Comparison of ENCODE assay signal across 8 cellular contexts in the genomic region with DNA sequence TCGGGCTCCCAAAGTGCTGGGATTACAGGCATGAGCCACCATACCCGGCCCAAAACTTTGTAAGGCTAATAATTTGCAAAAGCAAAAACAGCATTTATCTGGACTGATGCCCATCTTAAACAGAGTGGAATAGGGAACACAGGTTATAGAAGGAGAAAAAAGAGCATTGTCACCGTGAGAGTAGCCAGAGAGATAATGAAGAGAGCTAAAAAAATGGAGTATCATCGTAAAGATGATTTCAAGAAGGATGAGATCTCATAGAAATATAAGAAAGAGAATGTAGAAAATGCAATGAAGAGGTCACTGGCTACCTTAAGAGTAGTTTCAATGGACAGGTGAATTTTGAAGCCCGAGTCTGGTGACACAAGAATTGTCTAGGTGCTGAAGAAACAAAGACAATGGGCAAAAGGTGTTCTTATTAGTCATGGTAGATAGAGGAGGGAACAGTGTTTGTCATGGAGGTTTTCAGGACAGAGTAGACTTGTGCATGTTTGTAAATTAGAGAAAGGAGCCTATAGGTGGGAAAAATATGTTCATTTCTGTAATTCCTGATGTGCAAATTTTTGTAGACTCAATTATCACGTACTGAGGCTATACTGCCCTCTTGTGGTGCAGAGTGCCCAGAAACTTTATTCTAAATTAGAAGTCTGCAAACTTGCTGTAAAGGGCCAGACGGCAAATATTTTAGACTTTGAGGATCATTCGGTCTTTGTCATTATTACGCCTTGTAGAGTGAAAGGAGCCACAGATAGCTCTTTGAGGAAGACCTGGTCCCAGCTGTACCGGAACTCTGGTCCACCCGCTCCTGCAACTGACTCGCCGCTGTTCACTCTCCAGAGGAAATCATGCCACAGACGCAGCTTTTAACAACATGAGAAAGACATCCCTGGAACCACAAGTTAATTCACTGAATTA. TPM values are rescaled to one million over a fixed set of nuclear protein-coding genes. Genes with fewer than 3 reads are reported as not detected.
DNase-seq lines count a peak whose midpoint lies in the region; ATAC-seq and TF ChIP-seq lines count a peak whose summit lies in the region.

No MANE protein-coding gene starts in this region.

- H3K27ac ChIP-seq in SU-DHL-6 (ENCODE audit: low read depth, low read length) (no peak overlapping the region), right cardiac atrium (ENCODE audit: low read length) (no peak overlapping the region)

- H3F3A ChIP-seq in Loucy (ENCODE audit: low read depth) (no peaks in the 10 kb centered on the region), SU-DHL-6 (ENCODE audit: insufficient read depth) (no peaks in the 10 kb centered on the region)

- 43% methylated on average over 14 of the region's 14 CpGs for WGBS in right cardiac atrium

- H3K9me3 ChIP-seq in Loucy (ENCODE audit: insufficient read depth, low read depth, low read length) (no peaks in the 10 kb centered on the region), SU-DHL-6 (ENCODE audit: insufficient read depth, low read length) (no peaks in the 10 kb centered on the region), right cardiac atrium (ENCODE audit: control insufficient read depth, low read length) (no peaks in the 10 kb centered on the region)

- ATAC-seq in activated naive CD4-positive, alpha-beta T cell treated with anti-CD3 and anti-CD28 coated beads, Interleukin-2, amount 50 U/mL, for 72 hours = peak; percentile 49 to 57
- ATAC-seq in right cardiac atrium = no peak
- no peak for ATAC-seq in HG03175 (IDR thresholded peaks at IDR 0.05; ENCODE audit: unreplicated experiment)
- ATAC-seq in HG03354 (IDR thresholded peaks at IDR 0.05; ENCODE audit: poor library complexity, severe bottlenecking, unreplicated experiment) = no peak

- H2AFZ ChIP-seq in Loucy (ENCODE audit: low read length) (peak overlapping the region; percentile 68), SU-DHL-6 (ENCODE audit: low read depth, low read length, severe bottlenecking) (peak overlapping the region; percentile 71)

- intact Hi-C loops in right cardiac atrium (cut with DNase I) = loop anchor here in 1 of 4 donors (5.0 kb wide), 1 partner anchor 72 kb away; a partner anchor contains a TSS

- H3K4me2 ChIP-seq in Loucy (ENCODE audit: low read depth, low read length, poor library complexity, severe bottlenecking) = peak overlapping the region; percentile 54
- H3K4me2 ChIP-seq in SU-DHL-6 (ENCODE audit: low read depth, low read length, poor library complexity, severe bottlenecking) = peak overlapping the region; percentile 42

- H4K20me1 ChIP-seq in Loucy (ENCODE audit: insufficient read depth, low read length, poor library complexity, severe bottlenecking) = no peaks in the 10 kb centered on the region
- H4K20me1 ChIP-seq in SU-DHL-6 (ENCODE audit: low read depth, low read length) = no peaks in the 10 kb centered on the region

- no peaks in the 10 kb centered on the region for H3K36me3 Mint-ChIP-seq in activated naive CD4-positive, alpha-beta T cell treated with anti-CD3 and anti-CD28 coated beads, Interleukin-2, amount 50 U/mL, for 72 hours

- peak overlapping the region; percentile 31 for H3K4me3 ChIP-seq in Loucy (ENCODE audit: low read length, poor library complexity, severe bottlenecking)
- H3K4me3 ChIP-seq in SU-DHL-6 (ENCODE audit: insufficient read depth, low read length, poor library complexity, severe bottlenecking) = no peak overlapping the region
- H3K4me3 ChIP-seq in right cardiac atrium (ENCODE audit: low read length) = no peak overlapping the region

- H3K4me1 ChIP-seq in Loucy (ENCODE audit: insufficient read depth, low read length, poor library complexity, severe bottlenecking) = peaks cover 16% of the 10 kb centered on the region
- no peaks in the 10 kb centered on the region for H3K4me1 ChIP-seq in right cardiac atrium (ENCODE audit: control insufficient read depth, insufficient read depth, low read length)

- DNase-seq in EL = peak; percentile 52
- DNase-seq in activated naive CD4-positive, alpha-beta T cell treated with anti-CD3 and anti-CD28 coated beads, Interleukin-2, amount 50 U/mL, for 72 hours (ENCODE audit: low spot score in 2 of 2) = peak in 1 of 2 donors; percentile 69
- peak in 2 of 3 donors; percentile 21 to 47 for DNase-seq in right cardiac atrium
- peak; percentile 22 to 60 for DNase-seq in stimulated activated CD4-positive, alpha-beta T cell treated with anti-CD3 and anti-CD28 coated beads, Interleukin-12 subunit alpha, Interleukin-12 subunit beta, amount 100 ng/mL, for 24 hours (ENCODE audit: low read depth in 2 of 2)

- H3K27ac Mint-ChIP-seq in activated naive CD4-positive, alpha-beta T cell treated with anti-CD3 and anti-CD28 coated beads, Interleukin-2, amount 50 U/mL, for 72 hours = peak overlapping the region in 1 of 2 donors; percentile 74

- H3K79me2 ChIP-seq in Loucy (ENCODE audit: insufficient read depth, low read length) = no peaks in the 10 kb centered on the region
- no peaks in the 10 kb centered on the region for H3K79me2 ChIP-seq in SU-DHL-6 (ENCODE audit: insufficient read depth, low read length)

- H3K27me3 ChIP-seq in Loucy (ENCODE audit: insufficient read depth, low read length, poor library complexity, severe bottlenecking) (no peaks in the 10 kb centered on the region), SU-DHL-6 (ENCODE audit: low read length) (no peaks in the 10 kb centered on the region), right cardiac atrium (ENCODE audit: control insufficient read depth, insufficient read depth) (no peaks in the 10 kb centered on the region)

- H3K9me3 Mint-ChIP-seq in activated naive CD4-positive, alpha-beta T cell treated with anti-CD3 and anti-CD28 coated beads, Interleukin-2, amount 50 U/mL, for 72 hours = no peaks in the 10 kb centered on the region

- H3K9me2 ChIP-seq in Loucy (replicated peaks; ENCODE audit: low read depth, low read length) (no peaks in the 10 kb centered on the region), SU-DHL-6 (replicated peaks; ENCODE audit: insufficient read depth, low read length) (no peaks in the 10 kb centered on the region)

- H3K36me3 ChIP-seq in Loucy (ENCODE audit: insufficient read depth, low read length) (no peaks in the 10 kb centered on the region), SU-DHL-6 (ENCODE audit: low read length) (no peaks in the 10 kb centered on the region)

- TF ChIP-seq CTCF in Loucy (conservative IDR thresholded peaks at IDR 0.05; ENCODE audit: low read length) (peak; percentile 90), SU-DHL-6 (IDR thresholded peaks at IDR 0.05; ENCODE audit: insufficient read depth, low read length, poor library complexity, severe bottlenecking) (peak; percentile 68)

- peak overlapping the region; percentile 38 for H3K9ac ChIP-seq in Loucy (ENCODE audit: low read depth, low read length, poor library complexity, severe bottlenecking)
- no peak overlapping the region for H3K9ac ChIP-seq in SU-DHL-6 (ENCODE audit: low read length)

RNA-seq across cellular contexts. Expression of a gene that starts 8.1 kb away (rescaled TPM):
- 10 to 100 TPM; 67.5 to 92.0 TPM for total RNA-seq in activated naive CD4-positive, alpha-beta T cell treated with anti-CD3 and anti-CD28 coated beads, Interleukin-2, amount 50 U/mL, for 72 hours
- total RNA-seq in right cardiac atrium = 10 to 100 TPM; 25.9 to 35.8 (median 28.1) TPM
- 16.0 TPM for polyA plus RNA-seq in right cardiac atrium

RNA-seq across cellular contexts. Expression of a gene that starts 27.2 kb away (rescaled TPM):
- 100 to 1,000 TPM in 1 of 2 donors, 1 to 10 TPM in 1; 1.9 to 112 TPM for total RNA-seq in activated naive CD4-positive, alpha-beta T cell treated with anti-CD3 and anti-CD28 coated beads, Interleukin-2, amount 50 U/mL, for 72 hours
- total RNA-seq in right cardiac atrium = 10 to 100 TPM; 14.0 to 50.3 (median 29.4) TPM
- 29.3 TPM for polyA plus RNA-seq in right cardiac atrium

RNA-seq across cellular contexts. Expression of a gene that starts 32.0 kb away (rescaled TPM):
- total RNA-seq in activated naive CD4-positive, alpha-beta T cell treated with anti-CD3 and anti-CD28 coated beads, Interleukin-2, amount 50 U/mL, for 72 hours = 10 to 100 TPM; 15.2 to 26.7 TPM
- 10 to 100 TPM; 64.8 to 91.3 (median 78.1) TPM for total RNA-seq in right cardiac atrium
- 78.0 TPM for polyA plus RNA-seq in right cardiac atrium

RNA-seq across cellular contexts. Expression of a gene that starts 41.0 kb away (rescaled TPM):
- 10 to 100 TPM; 69.4 to 97.8 TPM for total RNA-seq in activated naive CD4-positive, alpha-beta T cell treated with anti-CD3 and anti-CD28 coated beads, Interleukin-2, amount 50 U/mL, for 72 hours
- 10 to 100 TPM; 85.6 to 100.0 (median 95.3) TPM for total RNA-seq in right cardiac atrium
- 75.1 TPM for polyA plus RNA-seq in right cardiac atrium

Comparison
In these comparisons a context has a peak if more than half of its experiments do, and no peak if none do; other contexts are left out.
1. ATAC-seq: peak in activated naive CD4-positive, alpha-beta T cell treated with anti-CD3 and anti-CD28 coated beads, Interleukin-2, amount 50 U/mL, for 72 hours (2 of 2); none in right cardiac atrium (0 of 2), HG03175 (single experiment) and HG03354 (single experiment).